In the genomic region with DNA sequence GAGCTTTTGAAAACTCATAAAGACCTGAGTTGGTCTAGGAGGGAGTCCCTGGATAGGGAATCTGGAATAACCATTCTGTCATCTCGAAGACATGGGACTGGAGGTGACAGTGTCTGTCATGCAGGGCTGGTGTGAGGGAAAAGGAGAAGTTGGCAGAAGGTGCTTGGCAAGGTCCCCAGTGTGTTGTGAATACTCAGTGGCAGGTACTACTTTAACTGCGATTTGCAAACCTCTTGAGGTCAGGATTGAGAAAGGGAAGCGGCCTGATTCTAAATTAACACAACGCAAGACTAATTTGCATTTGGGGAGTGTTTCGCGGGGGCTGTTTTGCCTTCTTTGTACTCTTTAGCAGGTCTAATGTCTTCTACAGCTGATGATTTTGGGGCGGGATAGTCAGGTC, we compare ENCODE assay signal across 17 cellular contexts.
A peak's percentile ranks its signal among the peaks of the same experiment; 100 is the strongest.
DNase-seq lines count a peak whose midpoint lies in the region; ATAC-seq, FAIRE-seq and TF ChIP-seq lines count a peak whose summit lies in the region.
"Had no signal": no experiment of that assay in that cellular context is flagged by ENCODE, and none has a peak within 500 bp of the region (broad histone marks: within the 10 kb centered on the region; RNA-seq: fewer than 3 reads in every experiment).

No MANE protein-coding gene starts in this region.

- H3K27me3 ChIP-seq in right atrium auricular region, result no peaks in the 10 kb centered on the region
- no peaks in the 10 kb centered on the region for H3K27me3 ChIP-seq in GM23338 (ENCODE audit: insufficient read depth)
- H3K27me3 ChIP-seq: tibial artery had no signal

- H3F3A ChIP-seq in GM23338 (replicated peaks; ENCODE audit: low read depth), result no peaks in the 10 kb centered on the region

- H3K4me1 Mint-ChIP-seq in GM23338, result peaks cover 33% of the 10 kb centered on the region
- peaks cover 11% of the 10 kb centered on the region for H3K4me1 Mint-ChIP-seq in activated naive CD4-positive, alpha-beta T cell treated with anti-CD3 and anti-CD28 coated beads for 36 hours (ENCODE audit: low read depth)

- no peaks in the 10 kb centered on the region for H3K36me3 ChIP-seq in right atrium auricular region
- H3K36me3 ChIP-seq in GM23338 (ENCODE audit: insufficient read depth), result no peaks in the 10 kb centered on the region
- H3K36me3 ChIP-seq: prostate gland, tibial artery had no signal

- no peak overlapping the region for H2AFZ ChIP-seq in GM23338

- H3K4me1 ChIP-seq in right atrium auricular region, result peaks cover 0 to 8% of the 10 kb centered on the region in 2 donors
- H3K4me1 ChIP-seq in GM23338 (ENCODE audit: insufficient read depth), result peaks cover 32% of the 10 kb centered on the region
- H3K4me1 ChIP-seq: A549, prostate gland, tibial artery had no signal

- DNase-seq in Right ventricle myocardium superior, result peak; percentile 61
- no peak for DNase-seq in right atrium auricular region (ENCODE audit: low spot score)
- DNase-seq in GM23338 (ENCODE audit: low spot score), result no peak
- no peak for DNase-seq in urothelium cell line (ENCODE audit: low spot score)
- no peak for DNase-seq in activated naive CD4-positive, alpha-beta T cell treated with Interleukin-2 at 50 U/mL for 16 hours
- DNase-seq in D341Med (ENCODE audit: low spot score), result no peak
- DNase-seq in activated naive CD4-positive, alpha-beta T cell treated with anti-CD3 and anti-CD28 coated beads for 36 hours, result no peak
- DNase-seq: activated CD4-positive, alpha-beta T cell treated with anti-CD3 and anti-CD28 coated beads for 48 hours; activated naive CD4-positive, alpha-beta T cell; cortex of kidney; foreskin fibroblast; NCI-H345; SK-N-SH; tibial artery had no signal

- 0 out of 2 replicates have a peak overlapping the region, but pooled peaks have one; percentile 12 for H3K4me2 ChIP-seq in GM23338
- H3K4me2 ChIP-seq: A549, SK-N-SH had no signal

- H3K4me3 Mint-ChIP-seq in GM23338, result no peak overlapping the region
- H3K4me3 Mint-ChIP-seq in activated naive CD4-positive, alpha-beta T cell treated with anti-CD3 and anti-CD28 coated beads for 36 hours, result no peak overlapping the region

- intact Hi-C loops in Right ventricle myocardium superior (cut with DNase I), result no loop called here
- intact Hi-C loops in activated naive CD4-positive, alpha-beta T cell treated with anti-CD3 and anti-CD28 coated beads for 36 hours (cut with micrococcal nuclease), result loop anchor here (5.0 kb wide), 1 partner anchor 80 kb away; no protein-coding TSS in a partner anchor

- no peaks in the 10 kb centered on the region for H3K9me3 ChIP-seq in right atrium auricular region
- H3K9me3 ChIP-seq: A549, prostate gland, SK-N-SH, tibial artery had no signal

- no peak overlapping the region for H3K4me3 ChIP-seq in right atrium auricular region
- no peak overlapping the region for H3K4me3 ChIP-seq in GM23338
- H3K4me3 ChIP-seq: A549, prostate gland, tibial artery had no signal

- CTCF ChIA-PET in activated naive CD4-positive, alpha-beta T cell treated with anti-CD3 and anti-CD28 coated beads for 36 hours (lab: Charles Lee), result no interaction called here

- H3K9me2 ChIP-seq in GM23338 (ENCODE audit: insufficient read depth), result 0 out of 2 replicates have a peak, but pooled peaks cover 5% of the 10 kb centered on the region
- H3K9me2 ChIP-seq: SK-N-SH had no signal

- H3K27ac ChIP-seq in right atrium auricular region, result no peak overlapping the region
- H3K27ac ChIP-seq in GM23338 (ENCODE audit: low read depth), result no peak overlapping the region
- H3K27ac ChIP-seq: A549, prostate gland, tibial artery had no signal

- H3K27ac Mint-ChIP-seq in GM23338, result no peak overlapping the region
- H3K27ac Mint-ChIP-seq in activated naive CD4-positive, alpha-beta T cell treated with anti-CD3 and anti-CD28 coated beads for 36 hours, result no peak overlapping the region

- no peaks in the 10 kb centered on the region for H4K20me1 ChIP-seq in GM23338 (replicated peaks; ENCODE audit: insufficient read depth)

- FAIRE-seq in urothelium cell line (lab: Jason Lieb, UNC), result peak; percentile 88
- FAIRE-seq: A549 had no signal

- TF ChIP-seq CTCF in right atrium auricular region (IDR thresholded peaks at IDR 0.05), result no peak
- no peak for TF ChIP-seq CTCF in GM23338 (conservative IDR thresholded peaks at IDR 0.05; ENCODE audit: low read depth in 2 of 2)

- peak; percentile 95 for ATAC-seq in Right ventricle myocardium superior (ENCODE audit: poor library complexity)
- no peak for ATAC-seq in GM23338
- peak; percentile 47 for ATAC-seq in HG03378 (IDR thresholded peaks at IDR 0.05; ENCODE audit: unreplicated experiment)
- ATAC-seq: A549 had no signal

- H3K9me3 Mint-ChIP-seq in GM23338, result no peaks in the 10 kb centered on the region
- no peaks in the 10 kb centered on the region for H3K9me3 Mint-ChIP-seq in activated naive CD4-positive, alpha-beta T cell treated with anti-CD3 and anti-CD28 coated beads for 36 hours

- no peaks in the 10 kb centered on the region for H3K79me2 ChIP-seq in GM23338 (replicated peaks; ENCODE audit: insufficient read depth)

- peaks cover 4% of the 10 kb centered on the region for H3K27me3 Mint-ChIP-seq in GM23338 (ENCODE audit: insufficient read depth, low read depth, poor library complexity)
- H3K27me3 Mint-ChIP-seq in activated naive CD4-positive, alpha-beta T cell treated with anti-CD3 and anti-CD28 coated beads for 36 hours (ENCODE audit: low read depth), result no peaks in the 10 kb centered on the region

- no peaks in the 10 kb centered on the region for H3K36me3 Mint-ChIP-seq in GM23338 (ENCODE audit: low read depth)
- H3K36me3 Mint-ChIP-seq in activated naive CD4-positive, alpha-beta T cell treated with anti-CD3 and anti-CD28 coated beads for 36 hours (ENCODE audit: low read depth), result no peaks in the 10 kb centered on the region

TF ChIP-seq in GM23338, 12 proteins besides CTCF, POLR2A, EP300 and RAD21 (continues in another document):
- TF ChIP-seq, protein P1, sequence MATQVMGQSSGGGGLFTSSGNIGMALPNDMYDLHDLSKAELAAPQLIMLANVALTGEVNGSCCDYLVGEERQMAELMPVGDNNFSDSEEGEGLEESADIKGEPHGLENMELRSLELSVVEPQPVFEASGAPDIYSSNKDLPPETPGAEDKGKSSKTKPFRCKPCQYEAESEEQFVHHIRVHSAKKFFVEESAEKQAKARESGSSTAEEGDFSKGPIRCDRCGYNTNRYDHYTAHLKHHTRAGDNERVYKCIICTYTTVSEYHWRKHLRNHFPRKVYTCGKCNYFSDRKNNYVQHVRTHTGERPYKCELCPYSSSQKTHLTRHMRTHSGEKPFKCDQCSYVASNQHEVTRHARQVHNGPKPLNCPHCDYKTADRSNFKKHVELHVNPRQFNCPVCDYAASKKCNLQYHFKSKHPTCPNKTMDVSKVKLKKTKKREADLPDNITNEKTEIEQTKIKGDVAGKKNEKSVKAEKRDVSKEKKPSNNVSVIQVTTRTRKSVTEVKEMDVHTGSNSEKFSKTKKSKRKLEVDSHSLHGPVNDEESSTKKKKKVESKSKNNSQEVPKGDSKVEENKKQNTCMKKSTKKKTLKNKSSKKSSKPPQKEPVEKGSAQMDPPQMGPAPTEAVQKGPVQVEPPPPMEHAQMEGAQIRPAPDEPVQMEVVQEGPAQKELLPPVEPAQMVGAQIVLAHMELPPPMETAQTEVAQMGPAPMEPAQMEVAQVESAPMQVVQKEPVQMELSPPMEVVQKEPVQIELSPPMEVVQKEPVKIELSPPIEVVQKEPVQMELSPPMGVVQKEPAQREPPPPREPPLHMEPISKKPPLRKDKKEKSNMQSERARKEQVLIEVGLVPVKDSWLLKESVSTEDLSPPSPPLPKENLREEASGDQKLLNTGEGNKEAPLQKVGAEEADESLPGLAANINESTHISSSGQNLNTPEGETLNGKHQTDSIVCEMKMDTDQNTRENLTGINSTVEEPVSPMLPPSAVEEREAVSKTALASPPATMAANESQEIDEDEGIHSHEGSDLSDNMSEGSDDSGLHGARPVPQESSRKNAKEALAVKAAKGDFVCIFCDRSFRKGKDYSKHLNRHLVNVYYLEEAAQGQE (IDR thresholded peaks at IDR 0.05; ENCODE audit: unreplicated experiment), result no peak
